Comparison of ENCODE assay signal across 1 cellular context in genomic region chr17:82241183-82241925, GRCh38.
TF ChIP-seq lines count a peak whose summit lies in the region.

No MANE protein-coding gene starts in this region.

TF ChIP-seq in K562, 482 proteins besides CTCF, POLR2A, EP300 and RAD21 (continued from another document):
- TF ChIP-seq ARID3A (IDR thresholded peaks at IDR 0.05; ENCODE audit: borderline replicate concordance, low read depth, low read length): no peak
- TF ChIP-seq HDGF (IDR thresholded peaks at IDR 0.05): no peak
- no peak for TF ChIP-seq RAD51 (IDR thresholded peaks at IDR 0.05; ENCODE audit: borderline replicate concordance, low read depth)
- no peak for TF ChIP-seq ATF1 (CRISPR knock-in tag; IDR thresholded peaks at IDR 0.05)
- no peak for TF ChIP-seq ATF1 (tag; IDR thresholded peaks at IDR 0.05)
- no peak for TF ChIP-seq TRIM25 (IDR thresholded peaks at IDR 0.05; ENCODE audit: borderline replicate concordance)
- no peak for TF ChIP-seq DNMT1 (IDR thresholded peaks at IDR 0.05)
- no peak for TF ChIP-seq ZNF699 (CRISPR knock-in tag; IDR thresholded peaks at IDR 0.05; ENCODE audit: insufficient replicate concordance)
- TF ChIP-seq PHF8 (IDR thresholded peaks at IDR 0.05; ENCODE audit: borderline replicate concordance, low read length): no peak
- no peak for TF ChIP-seq PCBP1 (IDR thresholded peaks at IDR 0.05; ENCODE audit: low read depth, low read length, poor library complexity, severe bottlenecking)
- no peak for TF ChIP-seq ZC3H11A (IDR thresholded peaks at IDR 0.05; ENCODE audit: low read depth, low read length)
- TF ChIP-seq HMGN3 (IDR thresholded peaks at IDR 0.05; ENCODE audit: borderline replicate concordance, extremely low read depth, insufficient read length, low read depth, low read length): peak; percentile 17
- no peak for TF ChIP-seq CREBBP (IDR thresholded peaks at IDR 0.05; ENCODE audit: low read depth, low read length)
- no peak for TF ChIP-seq ZNF143 (CRISPR knock-in tag; IDR thresholded peaks at IDR 0.05)
